16 cellular contexts compared by ENCODE assay signal in genomic region chrX:34810364-34810763, GRCh38.
DNase-seq lines count a peak whose midpoint lies in the region; ATAC-seq and TF ChIP-seq lines count a peak whose summit lies in the region.
"Had no signal": no experiment of that assay in that cellular context is flagged by ENCODE, and none has a peak within 500 bp of the region (broad histone marks: within the 10 kb centered on the region; RNA-seq: fewer than 3 reads in every experiment).

No MANE protein-coding gene starts in this region.

- H3K27ac ChIP-seq in SK-N-SH (ENCODE audit: low read depth in 2 of 2, low read length in 1 of 2) (no peak overlapping the region), uterus (peak overlapping the region in 1 of 2 donors; percentile 10), ovary (no peak overlapping the region)
- H3K27ac ChIP-seq: heart left ventricle, HL-60 had no signal

- H3K36me3 ChIP-seq in SK-N-SH (replicated peaks in 1 of 2; ENCODE audit: control insufficient read depth in 1 of 2, insufficient read depth in 2 of 2, low read length in 1 of 2) (no peaks in the 10 kb centered on the region), uterus (no peaks in the 10 kb centered on the region), ovary (no peaks in the 10 kb centered on the region)
- H3K36me3 ChIP-seq: heart left ventricle had no signal

- no peak overlapping the region for H3K27ac Mint-ChIP-seq in stimulated activated naive CD8-positive, alpha-beta T cell treated with anti-CD3 and anti-CD28 coated beads, Interleukin-15, amount 100 ng/mL, for 72 hours
- H3K27ac Mint-ChIP-seq: activated naive CD8-positive, alpha-beta T cell treated with anti-CD3 and anti-CD28 coated beads, Interleukin-2, amount 50 U/mL, for 24 hours had no signal

- POLR2A ChIA-PET in SK-N-SH (lab: Yijun Ruan, JAX): no interaction called here

- peak; percentile 36 for ATAC-seq in stimulated activated naive CD8-positive, alpha-beta T cell treated with anti-CD3 and anti-CD28 coated beads, Interleukin-15, Interleukin-2, amounts not matched to agents 100 U/mL and 50 U/mL, for 24 hours
- ATAC-seq in stimulated activated naive CD8-positive, alpha-beta T cell treated with anti-CD3 and anti-CD28 coated beads, Interleukin-15, amount 100 ng/mL, for 72 hours: no peak
- no peak for ATAC-seq in GM18498 (IDR thresholded peaks at IDR 0.05; ENCODE audit: unreplicated experiment)
- ATAC-seq: activated naive CD8-positive, alpha-beta T cell treated with anti-CD3 and anti-CD28 coated beads, Interleukin-2, amount 50 U/mL, for 24 hours; heart left ventricle had no signal

- TF ChIP-seq CTCF in SK-N-SH (IDR thresholded peaks at IDR 0.05) (no peak), foreskin fibroblast (IDR thresholded peaks at IDR 0.05; ENCODE audit: low read depth, low read length) (no peak), uterus (IDR thresholded peaks at IDR 0.05) (no peak), ovary (IDR thresholded peaks at IDR 0.05) (no peak)

- H3K4me3 ChIP-seq in SK-N-SH (ENCODE audit: low read depth in 2 of 2, low read length in 1 of 2) (no peak overlapping the region), foreskin fibroblast (ENCODE audit: low read depth in 1 of 2, low read length in 2 of 2) (no peak overlapping the region), uterus (no peak overlapping the region), ovary (no peak overlapping the region)
- H3K4me3 ChIP-seq: heart left ventricle had no signal

- no peak for DNase-seq in stimulated activated naive CD8-positive, alpha-beta T cell treated with anti-CD3 and anti-CD28 coated beads, Interleukin-15, Interleukin-2, amounts not matched to agents 100 U/mL and 50 U/mL, for 24 hours
- DNase-seq in stimulated activated naive CD8-positive, alpha-beta T cell treated with anti-CD3 and anti-CD28 coated beads, Interleukin-15, amount 100 ng/mL, for 72 hours: no peak
- DNase-seq in SK-N-SH: no peak
- DNase-seq in foreskin fibroblast: peak; percentile 11 to 29
- no peak for DNase-seq in uterus
- no peak for DNase-seq in CD1c-positive myeloid dendritic cell (ENCODE audit: extremely low spot score)
- DNase-seq in ovary: no peak
- DNase-seq: activated naive CD8-positive, alpha-beta T cell treated with anti-CD3 and anti-CD28 coated beads, Interleukin-2, amount 50 U/mL, for 24 hours; DMS153; heart left ventricle; NCI-H1092; NCI-H510A treated with DMSO at 0.1 percent for 48 hours; nucleus accumbens; SHP77 had no signal

- no peak overlapping the region for H3K4me3 Mint-ChIP-seq in stimulated activated naive CD8-positive, alpha-beta T cell treated with anti-CD3 and anti-CD28 coated beads, Interleukin-15, amount 100 ng/mL, for 72 hours
- H3K4me3 Mint-ChIP-seq: activated naive CD8-positive, alpha-beta T cell treated with anti-CD3 and anti-CD28 coated beads, Interleukin-2, amount 50 U/mL, for 24 hours had no signal

- no peak overlapping the region for H2AFZ ChIP-seq in SK-N-SH (ENCODE audit: low read depth)

- H3K9me3 ChIP-seq in SK-N-SH (no peaks in the 10 kb centered on the region), uterus (no peaks in the 10 kb centered on the region), ovary (no peaks in the 10 kb centered on the region)
- H3K9me3 ChIP-seq: heart left ventricle had no signal

- no peak for TF ChIP-seq RAD21 in SK-N-SH (IDR thresholded peaks at IDR 0.05; ENCODE audit: low read length)

- H3K79me2 ChIP-seq in SK-N-SH (ENCODE audit: insufficient read depth): no peaks in the 10 kb centered on the region

- peaks cover 0 to 4% of the 10 kb centered on the region in 2 donors for H3K9me3 Mint-ChIP-seq in stimulated activated naive CD8-positive, alpha-beta T cell treated with anti-CD3 and anti-CD28 coated beads, Interleukin-15, amount 100 ng/mL, for 72 hours
- H3K9me3 Mint-ChIP-seq: activated naive CD8-positive, alpha-beta T cell treated with anti-CD3 and anti-CD28 coated beads, Interleukin-2, amount 50 U/mL, for 24 hours had no signal

- H4K20me1 ChIP-seq in SK-N-SH (ENCODE audit: insufficient read depth): no peaks in the 10 kb centered on the region

- H3K27me3 ChIP-seq in SK-N-SH (ENCODE audit: insufficient read depth) (no peaks in the 10 kb centered on the region), uterus (no peaks in the 10 kb centered on the region), ovary (no peaks in the 10 kb centered on the region)

- TF ChIP-seq EP300 in SK-N-SH (IDR thresholded peaks at IDR 0.05; ENCODE audit: borderline replicate concordance in 1 of 2, low read depth in 1 of 2, low read length in 1 of 2) (no peak), ovary (IDR thresholded peaks at IDR 0.05) (no peak)

- intact Hi-C loops in uterus (cut with DNase I; ENCODE audit: low total_unique reads): no loop called here
- intact Hi-C loops in ovary (cut with DNase I): no loop called here

- no peaks in the 10 kb centered on the region for H3K27me3 Mint-ChIP-seq in stimulated activated naive CD8-positive, alpha-beta T cell treated with anti-CD3 and anti-CD28 coated beads, Interleukin-15, amount 100 ng/mL, for 72 hours
- H3K27me3 Mint-ChIP-seq: activated naive CD8-positive, alpha-beta T cell treated with anti-CD3 and anti-CD28 coated beads, Interleukin-2, amount 50 U/mL, for 24 hours had no signal

- no peaks in the 10 kb centered on the region for H3K9me2 ChIP-seq in SK-N-SH

- H3K4me2 ChIP-seq in SK-N-SH: no peak overlapping the region; the same call in 1 of the 2 replicates

- H3K4me1 Mint-ChIP-seq in stimulated activated naive CD8-positive, alpha-beta T cell treated with anti-CD3 and anti-CD28 coated beads, Interleukin-15, amount 100 ng/mL, for 72 hours: no peaks in the 10 kb centered on the region
- H3K4me1 Mint-ChIP-seq: activated naive CD8-positive, alpha-beta T cell treated with anti-CD3 and anti-CD28 coated beads, Interleukin-2, amount 50 U/mL, for 24 hours had no signal

- CTCF ChIA-PET in SK-N-SH (lab: Yijun Ruan, JAX): no interaction called here

- H3K4me1 ChIP-seq in SK-N-SH (ENCODE audit: control insufficient read depth in 1 of 2, insufficient read depth in 2 of 2, low read depth in 1 of 2, low read length in 1 of 2) (peaks cover 0 to 2% of the 10 kb centered on the region in 2 experiments; a peak in 1 of 4 replicates), uterus (no peaks in the 10 kb centered on the region), ovary (ENCODE audit: insufficient read depth) (no peaks in the 10 kb centered on the region)
- H3K4me1 ChIP-seq: heart left ventricle had no signal

- no peaks in the 10 kb centered on the region for H3F3A ChIP-seq in SK-N-SH (replicated peaks; ENCODE audit: insufficient read depth)

- H3K9ac ChIP-seq in SK-N-SH: no peak overlapping the region

- TF ChIP-seq POLR2A in uterus (IDR thresholded peaks at IDR 0.05) (no peak), ovary (IDR thresholded peaks at IDR 0.05) (no peak)

- 1% methylated on average over 2 of the region's 2 CpGs for WGBS in SK-N-SH (ENCODE audit: low lambda C conversion rate)
- 41 to 56% (median 44%) methylated on average over 2 of the region's 2 CpGs for WGBS in ovary, 3 donors

TF ChIP-seq in SK-N-SH, 30 proteins besides CTCF, POLR2A, EP300 and RAD21:
- TF ChIP-seq FOSL2 (IDR thresholded peaks at IDR 0.05; ENCODE audit: borderline replicate concordance, low read depth) (peak; percentile 26; the same call in 1 of the 2 replicates), GABPA (IDR thresholded peaks at IDR 0.05; ENCODE audit: low read depth) (no peak)

Comparison
In these comparisons a context has a peak if more than half of its experiments do, and no peak if none do; other contexts are left out.
1. DNase-seq: peak in foreskin fibroblast (2 of 2); none in stimulated activated naive CD8-positive, alpha-beta T cell treated with anti-CD3 and anti-CD28 coated beads, Interleukin-15, Interleukin-2, amounts not matched to agents 100 U/mL and 50 U/mL, for 24 hours (single experiment), stimulated activated naive CD8-positive, alpha-beta T cell treated with anti-CD3 and anti-CD28 coated beads, Interleukin-15, amount 100 ng/mL, for 72 hours (0 of 2), SK-N-SH (single experiment), uterus (0 of 2), CD1c-positive myeloid dendritic cell (single experiment) and ovary (0 of 5).